In genomic region chr16:31476305-31477219, GRCh38 we compare ENCODE assay signal across 8 cellular contexts.
DNase-seq lines count a peak whose midpoint lies in the region; ATAC-seq, FAIRE-seq and TF ChIP-seq lines count a peak whose summit lies in the region.

No MANE protein-coding gene starts in this region.

- peak; percentile 78 to 91 (median 84) for DNase-seq in activated CD4-positive, CD25-positive, alpha-beta regulatory T cell (lab: John Stamatoyannopoulos, UW)
- DNase-seq in coronary artery (ENCODE audit: low spot score): no peak
- peak; percentile 66 to 83 for DNase-seq in stimulated activated effector memory CD8-positive, alpha-beta T cell treated with anti-CD3 and anti-CD28 coated beads, Interleukin-12 subunit alpha, Interleukin-12 subunit beta, amount 100 ng/mL, for 72 hours (ENCODE audit: low spot score in 2 of 2)
- DNase-seq in H54 (ENCODE audit: insufficient read length, low spot score): no peak
- no peak for DNase-seq in brain microvascular endothelial cell

- TF ChIP-seq POLR2A in H54 (IDR thresholded peaks at IDR 0.05; ENCODE audit: low read depth, low read length): no peak

- TF ChIP-seq CTCF in coronary artery (IDR thresholded peaks at IDR 0.05) (no peak), brain microvascular endothelial cell (IDR thresholded peaks at IDR 0.05; ENCODE audit: low read depth, low read length, missing control alignments) (no peak)

- peak overlapping the region; percentile 68 for H3K9ac ChIP-seq in mucosa of stomach (ENCODE audit: low read length)

- no peaks in the 10 kb centered on the region for H3K9me3 ChIP-seq in mucosa of stomach (ENCODE audit: control insufficient read depth, low read length)

- no peaks in the 10 kb centered on the region for H3K36me3 Mint-ChIP-seq in stimulated activated effector memory CD8-positive, alpha-beta T cell treated with anti-CD3 and anti-CD28 coated beads, Interleukin-12 subunit alpha, Interleukin-12 subunit beta, amount 100 ng/mL, for 72 hours

- H3K27ac ChIP-seq in coronary artery: peak overlapping the region in 1 of 2 donors; percentile 46
- no peak overlapping the region for H3K27ac ChIP-seq in brain microvascular endothelial cell

- no peak for FAIRE-seq in H54 (lab: Jason Lieb, UNC)

- peaks cover 22% of the 10 kb centered on the region for H3K4me1 ChIP-seq in mucosa of stomach (ENCODE audit: control insufficient read depth, insufficient read depth, low read length)

- ATAC-seq in GM18511 (IDR thresholded peaks at IDR 0.05; ENCODE audit: unreplicated experiment) (peak; percentile 67), HG03354 (IDR thresholded peaks at IDR 0.05; ENCODE audit: poor library complexity, severe bottlenecking, unreplicated experiment) (peak; percentile 62)
- peak; percentile 89 for ATAC-seq in stimulated activated effector memory CD8-positive, alpha-beta T cell treated with anti-CD3 and anti-CD28 coated beads, Interleukin-12 subunit alpha, Interleukin-12 subunit beta, amount 100 ng/mL, for 72 hours

- H3K36me3 ChIP-seq in mucosa of stomach (ENCODE audit: control insufficient read depth, insufficient read depth, low read length) (no peaks in the 10 kb centered on the region), brain microvascular endothelial cell (replicated peaks) (peaks cover 58% of the 10 kb centered on the region)

- H3K27me3 ChIP-seq in mucosa of stomach (ENCODE audit: control insufficient read depth, insufficient read depth, low read length): no peaks in the 10 kb centered on the region
- no peaks in the 10 kb centered on the region for H3K27me3 ChIP-seq in brain microvascular endothelial cell (replicated peaks)

- no peaks in the 10 kb centered on the region for H3K9me3 Mint-ChIP-seq in stimulated activated effector memory CD8-positive, alpha-beta T cell treated with anti-CD3 and anti-CD28 coated beads, Interleukin-12 subunit alpha, Interleukin-12 subunit beta, amount 100 ng/mL, for 72 hours

- in situ Hi-C loops in brain microvascular endothelial cell (cut with HindIII; ENCODE audit: low pct_ligation_motif_present, low sequenced_read_pairs): no loop called here

- peak overlapping the region; percentile 47 for H3K4me3 ChIP-seq in coronary artery
- H3K4me3 ChIP-seq in mucosa of stomach (ENCODE audit: low read length): peak overlapping the region; percentile 66
- H3K4me3 ChIP-seq in brain microvascular endothelial cell (ENCODE audit: low read depth, low read length): no peak overlapping the region

- peaks cover 28% of the 10 kb centered on the region for H3K4me1 Mint-ChIP-seq in stimulated activated effector memory CD8-positive, alpha-beta T cell treated with anti-CD3 and anti-CD28 coated beads, Interleukin-12 subunit alpha, Interleukin-12 subunit beta, amount 100 ng/mL, for 72 hours

- H3K27ac Mint-ChIP-seq in stimulated activated effector memory CD8-positive, alpha-beta T cell treated with anti-CD3 and anti-CD28 coated beads, Interleukin-12 subunit alpha, Interleukin-12 subunit beta, amount 100 ng/mL, for 72 hours: peak overlapping the region; percentile 77

- peak overlapping the region; percentile 83 for H3K4me3 Mint-ChIP-seq in stimulated activated effector memory CD8-positive, alpha-beta T cell treated with anti-CD3 and anti-CD28 coated beads, Interleukin-12 subunit alpha, Interleukin-12 subunit beta, amount 100 ng/mL, for 72 hours

Comparison
In these comparisons a context has a peak if more than half of its experiments do, and no peak if none do; other contexts are left out.
1. DNase-seq: peak in activated CD4-positive, CD25-positive, alpha-beta regulatory T cell (4 of 4) and stimulated activated effector memory CD8-positive, alpha-beta T cell treated with anti-CD3 and anti-CD28 coated beads, Interleukin-12 subunit alpha, Interleukin-12 subunit beta, amount 100 ng/mL, for 72 hours (2 of 2); none in coronary artery (single experiment), H54 (single experiment) and brain microvascular endothelial cell (single experiment).
2. Peak in every context shown above with its lines, with median percentiles within 50 percentile points of each other: ATAC-seq.